Comparison of ENCODE assay signal across 8 cellular contexts in genomic region chr19:10379880-10380310, GRCh38. TPM values are rescaled to one million over a fixed set of nuclear protein-coding genes. Genes with fewer than 3 reads are reported as not detected.
DNase-seq lines count a peak whose midpoint lies in the region; ATAC-seq, FAIRE-seq and TF ChIP-seq lines count a peak whose summit lies in the region.

No MANE protein-coding gene starts in this region.

- H3K9me3 Mint-ChIP-seq in activated CD8-positive, alpha-beta memory T cell treated with anti-CD3 and anti-CD28 coated beads, Interleukin-2, amount 10 ng/mL, durations not matched to agents 7 days and 5 days (ENCODE audit: low read depth), result no peaks in the 10 kb centered on the region
- H3K9me3 Mint-ChIP-seq in activated T-helper 17 cell treated with anti-CD3 and anti-CD28 coated beads, Interleukin-2, amount 50 U/mL, for 72 hours, result no peaks in the 10 kb centered on the region

- no peak for FAIRE-seq in keratinocyte (lab: Jason Lieb, UNC)

- H3K4me3 ChIP-seq in keratinocyte (ENCODE audit: control insufficient read depth in 2 of 3, extremely low read depth in 1 of 3, insufficient read depth in 2 of 3, low read depth in 1 of 3, low read length in 3 of 3) (peak overlapping the region; percentile 96 to 100 (median 98)), suprapubic skin (peak overlapping the region; percentile 84)

- no peaks in the 10 kb centered on the region for H3K9me3 ChIP-seq in keratinocyte (ENCODE audit: control insufficient read depth, low read depth, low read length)
- H3K9me3 ChIP-seq in suprapubic skin, result no peaks in the 10 kb centered on the region

- 0% methylated on average over 6 of the region's 9 CpGs for WGBS in suprapubic skin

- H3K79me2 ChIP-seq in keratinocyte (ENCODE audit: control insufficient read depth, insufficient read depth, low read length), result peaks cover 10% of the 10 kb centered on the region

- CTCF ChIA-PET in activated CD8-positive, alpha-beta memory T cell treated with anti-CD3 and anti-CD28 coated beads, Interleukin-2, amount 10 ng/mL, durations not matched to agents 7 days and 5 days (lab: Charles Lee), result interaction anchor here (0.6 to 12.5 kb wide), 14 partner anchors 10 to 281 kb away, joined by 3 to 320 read pairs (median 4); partner anchors contain the start of genes CDC37, ICAM1 and RAVER1

- TF ChIP-seq POLR2A in suprapubic skin (IDR thresholded peaks at IDR 0.05), result no peak

- dilution Hi-C loops in keratinocyte (cut with MboI; ENCODE audit: extremely low pct_ligation_motif_present, low sequenced_read_pairs), result no loop called here

- H3K36me3 Mint-ChIP-seq in activated CD8-positive, alpha-beta memory T cell treated with anti-CD3 and anti-CD28 coated beads, Interleukin-2, amount 10 ng/mL, durations not matched to agents 7 days and 5 days, result peaks cover 23% of the 10 kb centered on the region
- peaks cover 49% of the 10 kb centered on the region for H3K36me3 Mint-ChIP-seq in activated T-helper 17 cell treated with anti-CD3 and anti-CD28 coated beads, Interleukin-2, amount 50 U/mL, for 72 hours (ENCODE audit: low read depth)

- H3K27me3 ChIP-seq in keratinocyte (ENCODE audit: control insufficient read depth, extremely low read depth, insufficient read depth, low read length), result no peaks in the 10 kb centered on the region
- H3K27me3 ChIP-seq in suprapubic skin, result no peaks in the 10 kb centered on the region

- no peaks in the 10 kb centered on the region for H3K27me3 Mint-ChIP-seq in activated CD8-positive, alpha-beta memory T cell treated with anti-CD3 and anti-CD28 coated beads, Interleukin-2, amount 10 ng/mL, durations not matched to agents 7 days and 5 days
- no peaks in the 10 kb centered on the region for H3K27me3 Mint-ChIP-seq in activated T-helper 17 cell treated with anti-CD3 and anti-CD28 coated beads, Interleukin-2, amount 50 U/mL, for 72 hours

- peak overlapping the region; percentile 92 for H3K4me2 ChIP-seq in keratinocyte (ENCODE audit: control insufficient read depth, extremely low read depth, insufficient read depth, low read depth, low read length)

- peak overlapping the region; percentile 96 for H2AFZ ChIP-seq in keratinocyte (ENCODE audit: control insufficient read depth, low read length)

- peaks cover 23% of the 10 kb centered on the region for H3K4me1 Mint-ChIP-seq in activated CD8-positive, alpha-beta memory T cell treated with anti-CD3 and anti-CD28 coated beads, Interleukin-2, amount 10 ng/mL, durations not matched to agents 7 days and 5 days
- H3K4me1 Mint-ChIP-seq in activated T-helper 17 cell treated with anti-CD3 and anti-CD28 coated beads, Interleukin-2, amount 50 U/mL, for 72 hours, result peaks cover 14% of the 10 kb centered on the region

- H3K36me3 ChIP-seq in keratinocyte (ENCODE audit: control insufficient read depth in 2 of 2, extremely low read depth in 1 of 2, insufficient read depth in 2 of 2, low read length in 2 of 2) (peaks cover 0 to 5% of the 10 kb centered on the region in 2 experiments), suprapubic skin (peaks cover 27% of the 10 kb centered on the region)

- H3K9me1 ChIP-seq in keratinocyte (ENCODE audit: control insufficient read depth, extremely low read depth, insufficient read depth, low read length), result no peaks in the 10 kb centered on the region

- H3K4me1 ChIP-seq in keratinocyte (ENCODE audit: control insufficient read depth, extremely low read depth, insufficient read depth, low read length) (peaks cover 8% of the 10 kb centered on the region), suprapubic skin (peaks cover 18% of the 10 kb centered on the region)

- H3K9ac ChIP-seq in keratinocyte (ENCODE audit: control insufficient read depth, extremely low read depth, insufficient read depth, low read length), result peak overlapping the region; percentile 88

- H3K4me3 Mint-ChIP-seq in activated CD8-positive, alpha-beta memory T cell treated with anti-CD3 and anti-CD28 coated beads, Interleukin-2, amount 10 ng/mL, durations not matched to agents 7 days and 5 days, result peak overlapping the region; percentile 90
- peak overlapping the region; percentile 89 for H3K4me3 Mint-ChIP-seq in activated T-helper 17 cell treated with anti-CD3 and anti-CD28 coated beads, Interleukin-2, amount 50 U/mL, for 72 hours

- no peak for DNase-seq in activated CD8-positive, alpha-beta memory T cell treated with anti-CD3 and anti-CD28 coated beads, Interleukin-2, amount 10 ng/mL, durations not matched to agents 7 days and 5 days
- DNase-seq in activated CD8-positive, alpha-beta memory T cell treated with anti-CD3 and anti-CD28 coated beads, Interleukin-2, amount 50 U/mL, for 4 hours, result no peak
- no peak for DNase-seq in keratinocyte (ENCODE audit: low read depth, low spot score)
- DNase-seq in suprapubic skin (ENCODE audit: low spot score in 2 of 2), result no peak
- DNase-seq in RPMI8226, result no peak
- DNase-seq in NCI-H2029 treated with DMSO at 0.1 percent for 48 hours (lab: John Stamatoyannopoulos, UW), result no peak

- no peak for TF ChIP-seq EP300 in suprapubic skin (IDR thresholded peaks at IDR 0.05)

- H3K27ac ChIP-seq in keratinocyte (ENCODE audit: control insufficient read depth, insufficient read depth, low read length), result peak overlapping the region; percentile 76
- H3K27ac ChIP-seq in suprapubic skin, result peak overlapping the region; percentile 73

- TF ChIP-seq CTCF in keratinocyte (optimal IDR thresholded peaks at IDR 0.05 in 1 of 3, IDR thresholded peaks at IDR 0.05 in 1 of 3, conservative IDR thresholded peaks at IDR 0.05 in 1 of 3; ENCODE audit: extremely low read depth in 1 of 3, insufficient read depth in 2 of 3, low read length in 3 of 3), result peak in 1 of 3 experiments; percentile 18
- no peak for TF ChIP-seq CTCF in suprapubic skin (IDR thresholded peaks at IDR 0.05)

- H3K27ac Mint-ChIP-seq in activated CD8-positive, alpha-beta memory T cell treated with anti-CD3 and anti-CD28 coated beads, Interleukin-2, amount 10 ng/mL, durations not matched to agents 7 days and 5 days, result peak overlapping the region; percentile 94
- H3K27ac Mint-ChIP-seq in activated T-helper 17 cell treated with anti-CD3 and anti-CD28 coated beads, Interleukin-2, amount 50 U/mL, for 72 hours, result peak overlapping the region; percentile 85

- H4K20me1 ChIP-seq in keratinocyte (ENCODE audit: control insufficient read depth, extremely low read depth, insufficient read depth, low read length), result no peaks in the 10 kb centered on the region

- ATAC-seq in activated CD8-positive, alpha-beta memory T cell treated with anti-CD3 and anti-CD28 coated beads, Interleukin-2, amount 10 ng/mL, durations not matched to agents 7 days and 5 days, result peak; percentile 2
- ATAC-seq in activated T-helper 17 cell treated with anti-CD3 and anti-CD28 coated beads, Interleukin-2, amount 50 U/mL, for 72 hours (replicated peaks), result no peak
- no peak for ATAC-seq in esophagus mucosa

RNA-seq across cellular contexts. Expression of gene TYK2, which starts 0.5 kb away (rescaled TPM):
- 100 to 1,000 TPM; 277 to 296 TPM for total RNA-seq in activated CD8-positive, alpha-beta memory T cell treated with anti-CD3 and anti-CD28 coated beads, Interleukin-2, amount 10 ng/mL, durations not matched to agents 7 days and 5 days
- total RNA-seq in activated T-helper 17 cell treated with anti-CD3 and anti-CD28 coated beads, Interleukin-2, amount 50 U/mL, for 72 hours, result 100 to 1,000 TPM; 221 to 245 TPM
- 32.6 to 42.6 TPM (median 34.1 TPM) in 3 replicates for polyA plus RNA-seq in keratinocyte
- polyA plus RNA-seq in keratinocyte (2011; ENCODE audit: low read depth), result 29.6 TPM
- 15.7 and 26.3 TPM in 2 replicates for polyA plus RNA-seq in keratinocyte (2011; cell fraction: cytosol; rRNA removed)
- 135 and 180 TPM in 2 replicates for polyA plus RNA-seq in keratinocyte (2011; cell fraction: nucleus; rRNA removed)
- polyA plus RNA-seq in keratinocyte (2012; ENCODE audit: low replicate concordance), result 42.6 and 54.1 TPM in 2 replicates
- polyA minus RNA-seq in keratinocyte, result 31.3 to 133 TPM (median 42.7 TPM) in 3 replicates
- 36.4 TPM for polyA minus RNA-seq in keratinocyte (2011; cell fraction: cytosol; rRNA and poly(A)+ RNA removed)
- 30.4 and 43.6 TPM in 2 replicates for polyA minus RNA-seq in keratinocyte (2011; cell fraction: nucleus; rRNA and poly(A)+ RNA removed)
- total RNA-seq in suprapubic skin (100 to 1,000 TPM in 2 of 4 donors, 10 to 100 TPM in 2; 80.4 to 200 (median 124) TPM), esophagus mucosa (51.1 TPM)

RNA-seq across cellular contexts. Expression of gene CDC37, which starts 23.4 kb away (rescaled TPM):
- total RNA-seq in activated CD8-positive, alpha-beta memory T cell treated with anti-CD3 and anti-CD28 coated beads, Interleukin-2, amount 10 ng/mL, durations not matched to agents 7 days and 5 days, result 100 to 1,000 TPM; 283 to 309 TPM
- 100 to 1,000 TPM; 140 to 226 TPM for total RNA-seq in activated T-helper 17 cell treated with anti-CD3 and anti-CD28 coated beads, Interleukin-2, amount 50 U/mL, for 72 hours
- polyA plus RNA-seq in keratinocyte, result 376 to 433 TPM (median 415 TPM) in 3 replicates
- 143 TPM for polyA plus RNA-seq in keratinocyte (2011; ENCODE audit: low read depth)
- polyA plus RNA-seq in keratinocyte (2011; cell fraction: cytosol; rRNA removed), result 241 and 430 TPM in 2 replicates
- 881 and 1,043 TPM in 2 replicates for polyA plus RNA-seq in keratinocyte (2011; cell fraction: nucleus; rRNA removed)
- 131 and 287 TPM in 2 replicates for polyA plus RNA-seq in keratinocyte (2012; ENCODE audit: low replicate concordance)
- 116 to 216 TPM (median 123 TPM) in 3 replicates for polyA minus RNA-seq in keratinocyte
- 174 TPM for polyA minus RNA-seq in keratinocyte (2011; cell fraction: cytosol; rRNA and poly(A)+ RNA removed)
- polyA minus RNA-seq in keratinocyte (2011; cell fraction: nucleus; rRNA and poly(A)+ RNA removed), result 70.1 and 85.3 TPM in 2 replicates
- total RNA-seq in suprapubic skin (100 to 1,000 TPM in 3 of 4 donors, 10 to 100 TPM in 1; 91.7 to 178 (median 109) TPM), esophagus mucosa (86.5 TPM)

RNA-seq across cellular contexts. Expression of gene PDE4A, which starts 40.4 kb away (rescaled TPM):
- 100 to 1,000 TPM in 1 of 2 experiments, 10 to 100 TPM in 1; 74.9 to 103 TPM for total RNA-seq in activated CD8-positive, alpha-beta memory T cell treated with anti-CD3 and anti-CD28 coated beads, Interleukin-2, amount 10 ng/mL, durations not matched to agents 7 days and 5 days
- 1 to 10 TPM; 9.0 to 9.1 TPM for total RNA-seq in activated T-helper 17 cell treated with anti-CD3 and anti-CD28 coated beads, Interleukin-2, amount 50 U/mL, for 72 hours
- 0.05 to 0.24 TPM (median 0.09 TPM) in 3 replicates for polyA plus RNA-seq in keratinocyte
- polyA plus RNA-seq in keratinocyte (2011; ENCODE audit: low read depth), result 0.34 TPM
- 0.16 and 0.40 TPM in 2 replicates for polyA plus RNA-seq in keratinocyte (2011; cell fraction: cytosol; rRNA removed)
- 0.34 and 0.37 TPM in 2 replicates for polyA plus RNA-seq in keratinocyte (2011; cell fraction: nucleus; rRNA removed)
- polyA plus RNA-seq in keratinocyte (2012; ENCODE audit: low replicate concordance), result 0.41 and 0.48 TPM in 2 replicates
- polyA minus RNA-seq in keratinocyte, result 0.33 to 2.1 TPM (median 0.35 TPM) in 3 replicates
- polyA minus RNA-seq in keratinocyte (2011; cell fraction: cytosol; rRNA and poly(A)+ RNA removed), result 0.77 TPM
- polyA minus RNA-seq in keratinocyte (2011; cell fraction: nucleus; rRNA and poly(A)+ RNA removed), result 0.42 and 0.62 TPM in 2 replicates
- total RNA-seq in suprapubic skin, result 1 to 10 TPM; 3.7 to 7.9 (median 5.6) TPM
- total RNA-seq in esophagus mucosa, result 0.92 TPM

RNA-seq across cellular contexts. Expression of gene ICAM3, which starts 40.5 kb away (rescaled TPM):
- total RNA-seq in activated CD8-positive, alpha-beta memory T cell treated with anti-CD3 and anti-CD28 coated beads, Interleukin-2, amount 10 ng/mL, durations not matched to agents 7 days and 5 days, result 100 to 1,000 TPM; 169 to 192 TPM
- 100 to 1,000 TPM; 144 to 228 TPM for total RNA-seq in activated T-helper 17 cell treated with anti-CD3 and anti-CD28 coated beads, Interleukin-2, amount 50 U/mL, for 72 hours
- 3.4 to 5.5 TPM (median 4.7 TPM) in 3 replicates for polyA plus RNA-seq in keratinocyte
- polyA plus RNA-seq in keratinocyte (2011; ENCODE audit: low read depth), result 0.80 TPM
- 4.1 and 6.0 TPM in 2 replicates for polyA plus RNA-seq in keratinocyte (2011; cell fraction: cytosol; rRNA removed)
- polyA plus RNA-seq in keratinocyte (2011; cell fraction: nucleus; rRNA removed), result 1.9 and 2.1 TPM in 2 replicates
- 4.4 and 5.3 TPM in 2 replicates for polyA plus RNA-seq in keratinocyte (2012; ENCODE audit: low replicate concordance)
- 0.39 to 2.2 TPM (median 1.7 TPM) in 3 replicates for polyA minus RNA-seq in keratinocyte
- 13.4 TPM for polyA minus RNA-seq in keratinocyte (2011; cell fraction: cytosol; rRNA and poly(A)+ RNA removed)
- 0.78 and 0.84 TPM in 2 replicates for polyA minus RNA-seq in keratinocyte (2011; cell fraction: nucleus; rRNA and poly(A)+ RNA removed)
- total RNA-seq in suprapubic skin, result 1 to 10 TPM; 3.1 to 4.5 (median 3.8) TPM
- total RNA-seq in esophagus mucosa, result 7.6 TPM

RNA-seq across cellular contexts. Expression of gene RAVER1, which starts 46.6 kb away (rescaled TPM):
- total RNA-seq in activated CD8-positive, alpha-beta memory T cell treated with anti-CD3 and anti-CD28 coated beads, Interleukin-2, amount 10 ng/mL, durations not matched to agents 7 days and 5 days, result 10 to 100 TPM; 87.0 to 87.8 TPM
- 10 to 100 TPM; 66.3 to 88.7 TPM for total RNA-seq in activated T-helper 17 cell treated with anti-CD3 and anti-CD28 coated beads, Interleukin-2, amount 50 U/mL, for 72 hours
- 0.80 to 5.9 TPM (median 0.84 TPM) in 3 replicates for polyA plus RNA-seq in keratinocyte
- polyA plus RNA-seq in keratinocyte (2011; ENCODE audit: low read depth), result 3.3 TPM
- 1.7 and 4.6 TPM in 2 replicates for polyA plus RNA-seq in keratinocyte (2011; cell fraction: cytosol; rRNA removed)
- polyA plus RNA-seq in keratinocyte (2011; cell fraction: nucleus; rRNA removed), result 5.0 and 8.5 TPM in 2 replicates
- polyA plus RNA-seq in keratinocyte (2012; ENCODE audit: low replicate concordance), result 4.4 and 17.6 TPM in 2 replicates
- 2.4 to 6.3 TPM (median 4.3 TPM) in 3 replicates for polyA minus RNA-seq in keratinocyte
- polyA minus RNA-seq in keratinocyte (2011; cell fraction: cytosol; rRNA and poly(A)+ RNA removed), result 12.5 TPM
- polyA minus RNA-seq in keratinocyte (2011; cell fraction: nucleus; rRNA and poly(A)+ RNA removed), result 8.0 and 9.5 TPM in 2 replicates
- total RNA-seq in suprapubic skin, result 10 to 100 TPM; 18.4 to 27.8 (median 24.8) TPM
- 19.6 TPM for total RNA-seq in esophagus mucosa

Comparison
In these comparisons a context has a peak if more than half of its experiments do, and no peak if none do; other contexts are left out.
1. RNA of gene PDE4A, which starts 40.4 kb away (total RNA-seq): 74.9 to 103 TPM in activated CD8-positive, alpha-beta memory T cell treated with anti-CD3 and anti-CD28 coated beads, Interleukin-2, amount 10 ng/mL, durations not matched to agents 7 days and 5 days; 9.0 to 9.1 TPM in activated T-helper 17 cell treated with anti-CD3 and anti-CD28 coated beads, Interleukin-2, amount 50 U/mL, for 72 hours, 3.7 to 7.9 TPM in suprapubic skin and 0.92 TPM in esophagus mucosa (single experiment); every median in the first group is over 4 times any median in the second.